In genomic region chr1:51421961-51422360, GRCh38 we compare ENCODE assay signal across 8 cellular contexts.
DNase-seq lines count a peak whose midpoint lies in the region; ATAC-seq lines count a peak whose summit lies in the region.

No MANE protein-coding gene starts in this region.

- H3K36me3 Mint-ChIP-seq in naive B cell, result peaks cover 29 to 40% of the 10 kb centered on the region in 2 donors

- no peaks in the 10 kb centered on the region for H3K9me3 Mint-ChIP-seq in naive B cell

- H3K27ac ChIP-seq in epithelial cell of prostate, result peak overlapping the region; percentile 3

- no peak overlapping the region for H3K27ac Mint-ChIP-seq in naive B cell

- H3K4me1 Mint-ChIP-seq in naive B cell, result peaks cover 13 to 24% (median 15%) of the 10 kb centered on the region in 3 donors

- no peaks in the 10 kb centered on the region for H3K27me3 Mint-ChIP-seq in naive B cell

- ATAC-seq in HG03378 (IDR thresholded peaks at IDR 0.05; ENCODE audit: unreplicated experiment), result peak; percentile 58
- peak; percentile 76 to 89 for ATAC-seq in naive B cell (ENCODE audit: low read depth in 2 of 2)
- ATAC-seq in HG02759 (IDR thresholded peaks at IDR 0.05; ENCODE audit: unreplicated experiment), result no peak
- ATAC-seq in GM21717 (IDR thresholded peaks at IDR 0.05; ENCODE audit: unreplicated experiment), result no peak
- no peak for ATAC-seq in HG02970 (IDR thresholded peaks at IDR 0.05; ENCODE audit: low FRiP score, unreplicated experiment)

- DNase-seq in DMS53 (lab: John Stamatoyannopoulos, UW) (peak; percentile 66), RKO (ENCODE audit: low spot score) (peak; percentile 49), epithelial cell of prostate (ENCODE audit: low read depth, low spot score) (no peak), naive B cell (peak; percentile 42)

- no peak overlapping the region for H3K4me3 Mint-ChIP-seq in naive B cell

Comparison
In these comparisons a context has a peak if more than half of its experiments do, and no peak if none do; other contexts are left out.
1. ATAC-seq: peak in HG03378 (single experiment) and naive B cell (2 of 2); none in HG02759 (single experiment), GM21717 (single experiment) and HG02970 (single experiment).